ENCODE assay signal across 2 cellular contexts in genomic region chr16:81112453-81112852, GRCh38.
A peak's percentile ranks its signal among the peaks of the same experiment; 100 is the strongest.
TF ChIP-seq lines count a peak whose summit lies in the region.

No MANE protein-coding gene starts in this region.

TF ChIP-seq in HepG2, 621 proteins besides CTCF, POLR2A, EP300 and RAD21:
- TF ChIP-seq CREB1 (IDR thresholded peaks at IDR 0.05) (peak; percentile 68; the same call in 1 of the 2 replicates), CREB1 (CRISPR knock-in tag; IDR thresholded peaks at IDR 0.05) (no peak), SYNCRIP (IDR thresholded peaks at IDR 0.05; ENCODE audit: insufficient read depth, low read depth, low read length) (no peak)

TF ChIP-seq in K562, 482 proteins besides CTCF, POLR2A, EP300 and RAD21:
- peak; percentile 31 to 35; a peak in 2 of 4 replicates for TF ChIP-seq KDM1A (IDR thresholded peaks at IDR 0.05)
- TF ChIP-seq, protein P1, sequence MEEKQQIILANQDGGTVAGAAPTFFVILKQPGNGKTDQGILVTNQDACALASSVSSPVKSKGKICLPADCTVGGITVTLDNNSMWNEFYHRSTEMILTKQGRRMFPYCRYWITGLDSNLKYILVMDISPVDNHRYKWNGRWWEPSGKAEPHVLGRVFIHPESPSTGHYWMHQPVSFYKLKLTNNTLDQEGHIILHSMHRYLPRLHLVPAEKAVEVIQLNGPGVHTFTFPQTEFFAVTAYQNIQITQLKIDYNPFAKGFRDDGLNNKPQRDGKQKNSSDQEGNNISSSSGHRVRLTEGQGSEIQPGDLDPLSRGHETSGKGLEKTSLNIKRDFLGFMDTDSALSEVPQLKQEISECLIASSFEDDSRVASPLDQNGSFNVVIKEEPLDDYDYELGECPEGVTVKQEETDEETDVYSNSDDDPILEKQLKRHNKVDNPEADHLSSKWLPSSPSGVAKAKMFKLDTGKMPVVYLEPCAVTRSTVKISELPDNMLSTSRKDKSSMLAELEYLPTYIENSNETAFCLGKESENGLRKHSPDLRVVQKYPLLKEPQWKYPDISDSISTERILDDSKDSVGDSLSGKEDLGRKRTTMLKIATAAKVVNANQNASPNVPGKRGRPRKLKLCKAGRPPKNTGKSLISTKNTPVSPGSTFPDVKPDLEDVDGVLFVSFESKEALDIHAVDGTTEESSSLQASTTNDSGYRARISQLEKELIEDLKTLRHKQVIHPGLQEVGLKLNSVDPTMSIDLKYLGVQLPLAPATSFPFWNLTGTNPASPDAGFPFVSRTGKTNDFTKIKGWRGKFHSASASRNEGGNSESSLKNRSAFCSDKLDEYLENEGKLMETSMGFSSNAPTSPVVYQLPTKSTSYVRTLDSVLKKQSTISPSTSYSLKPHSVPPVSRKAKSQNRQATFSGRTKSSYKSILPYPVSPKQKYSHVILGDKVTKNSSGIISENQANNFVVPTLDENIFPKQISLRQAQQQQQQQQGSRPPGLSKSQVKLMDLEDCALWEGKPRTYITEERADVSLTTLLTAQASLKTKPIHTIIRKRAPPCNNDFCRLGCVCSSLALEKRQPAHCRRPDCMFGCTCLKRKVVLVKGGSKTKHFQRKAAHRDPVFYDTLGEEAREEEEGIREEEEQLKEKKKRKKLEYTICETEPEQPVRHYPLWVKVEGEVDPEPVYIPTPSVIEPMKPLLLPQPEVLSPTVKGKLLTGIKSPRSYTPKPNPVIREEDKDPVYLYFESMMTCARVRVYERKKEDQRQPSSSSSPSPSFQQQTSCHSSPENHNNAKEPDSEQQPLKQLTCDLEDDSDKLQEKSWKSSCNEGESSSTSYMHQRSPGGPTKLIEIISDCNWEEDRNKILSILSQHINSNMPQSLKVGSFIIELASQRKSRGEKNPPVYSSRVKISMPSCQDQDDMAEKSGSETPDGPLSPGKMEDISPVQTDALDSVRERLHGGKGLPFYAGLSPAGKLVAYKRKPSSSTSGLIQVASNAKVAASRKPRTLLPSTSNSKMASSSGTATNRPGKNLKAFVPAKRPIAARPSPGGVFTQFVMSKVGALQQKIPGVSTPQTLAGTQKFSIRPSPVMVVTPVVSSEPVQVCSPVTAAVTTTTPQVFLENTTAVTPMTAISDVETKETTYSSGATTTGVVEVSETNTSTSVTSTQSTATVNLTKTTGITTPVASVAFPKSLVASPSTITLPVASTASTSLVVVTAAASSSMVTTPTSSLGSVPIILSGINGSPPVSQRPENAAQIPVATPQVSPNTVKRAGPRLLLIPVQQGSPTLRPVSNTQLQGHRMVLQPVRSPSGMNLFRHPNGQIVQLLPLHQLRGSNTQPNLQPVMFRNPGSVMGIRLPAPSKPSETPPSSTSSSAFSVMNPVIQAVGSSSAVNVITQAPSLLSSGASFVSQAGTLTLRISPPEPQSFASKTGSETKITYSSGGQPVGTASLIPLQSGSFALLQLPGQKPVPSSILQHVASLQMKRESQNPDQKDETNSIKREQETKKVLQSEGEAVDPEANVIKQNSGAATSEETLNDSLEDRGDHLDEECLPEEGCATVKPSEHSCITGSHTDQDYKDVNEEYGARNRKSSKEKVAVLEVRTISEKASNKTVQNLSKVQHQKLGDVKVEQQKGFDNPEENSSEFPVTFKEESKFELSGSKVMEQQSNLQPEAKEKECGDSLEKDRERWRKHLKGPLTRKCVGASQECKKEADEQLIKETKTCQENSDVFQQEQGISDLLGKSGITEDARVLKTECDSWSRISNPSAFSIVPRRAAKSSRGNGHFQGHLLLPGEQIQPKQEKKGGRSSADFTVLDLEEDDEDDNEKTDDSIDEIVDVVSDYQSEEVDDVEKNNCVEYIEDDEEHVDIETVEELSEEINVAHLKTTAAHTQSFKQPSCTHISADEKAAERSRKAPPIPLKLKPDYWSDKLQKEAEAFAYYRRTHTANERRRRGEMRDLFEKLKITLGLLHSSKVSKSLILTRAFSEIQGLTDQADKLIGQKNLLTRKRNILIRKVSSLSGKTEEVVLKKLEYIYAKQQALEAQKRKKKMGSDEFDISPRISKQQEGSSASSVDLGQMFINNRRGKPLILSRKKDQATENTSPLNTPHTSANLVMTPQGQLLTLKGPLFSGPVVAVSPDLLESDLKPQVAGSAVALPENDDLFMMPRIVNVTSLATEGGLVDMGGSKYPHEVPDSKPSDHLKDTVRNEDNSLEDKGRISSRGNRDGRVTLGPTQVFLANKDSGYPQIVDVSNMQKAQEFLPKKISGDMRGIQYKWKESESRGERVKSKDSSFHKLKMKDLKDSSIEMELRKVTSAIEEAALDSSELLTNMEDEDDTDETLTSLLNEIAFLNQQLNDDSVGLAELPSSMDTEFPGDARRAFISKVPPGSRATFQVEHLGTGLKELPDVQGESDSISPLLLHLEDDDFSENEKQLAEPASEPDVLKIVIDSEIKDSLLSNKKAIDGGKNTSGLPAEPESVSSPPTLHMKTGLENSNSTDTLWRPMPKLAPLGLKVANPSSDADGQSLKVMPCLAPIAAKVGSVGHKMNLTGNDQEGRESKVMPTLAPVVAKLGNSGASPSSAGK (IDR thresholded peaks at IDR 0.05) = no peak
